ENCODE assay signal across 1 cellular context in the genomic region with DNA sequence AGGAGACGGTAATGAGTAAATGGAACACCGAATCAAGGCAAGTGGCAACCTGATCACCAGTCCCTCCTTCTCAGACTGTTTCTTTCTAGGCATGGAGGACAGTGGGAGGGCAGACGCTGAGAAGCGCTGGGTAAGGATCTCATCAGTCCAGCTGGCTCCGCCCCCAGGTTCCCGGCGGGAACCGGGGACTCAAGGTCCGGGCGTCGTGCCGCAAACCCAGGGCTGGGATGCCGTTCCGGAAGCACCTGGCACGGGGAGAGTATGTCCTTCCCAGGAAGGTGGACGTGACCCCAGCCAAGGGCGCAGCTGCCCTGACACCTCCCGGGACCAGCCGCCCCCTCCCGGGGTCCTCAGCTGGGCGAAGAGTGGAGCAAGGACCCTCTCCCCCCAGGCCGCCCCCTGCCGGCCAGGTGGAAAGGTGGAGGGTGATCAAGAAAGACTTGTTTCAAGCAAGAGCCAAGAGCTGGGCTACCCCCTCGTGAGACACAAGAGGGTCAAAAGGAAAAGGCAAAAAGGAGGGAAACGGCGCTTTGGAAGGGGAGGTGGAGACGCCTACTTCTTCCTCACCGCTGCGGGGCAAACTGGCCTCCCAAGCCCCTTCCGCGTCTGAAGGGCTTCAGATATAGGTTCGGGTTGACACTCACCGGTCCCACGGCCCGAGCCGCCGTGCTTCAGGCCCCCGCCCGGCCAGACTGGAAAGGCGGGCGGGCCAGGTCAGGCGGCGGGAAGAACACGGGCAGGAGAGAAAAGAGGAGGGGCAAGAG.
A peak's percentile ranks its signal among the peaks of the same experiment; 100 is the strongest.
TF ChIP-seq lines count a peak whose summit lies in the region.

TSS of gene MYO19 (minus strand) at position 752 of the 764 bp plus-strand sequence. CDS start 2,330 bp downstream, outside the sequence.

TF ChIP-seq in HepG2, 621 proteins besides CTCF, POLR2A, EP300 and RAD21 (continued from another document and continues in another):
- TF ChIP-seq KDM2A (CRISPR knock-in tag; IDR thresholded peaks at IDR 0.05; ENCODE audit: borderline replicate concordance, low read depth) = peak; percentile 14; the same call in 1 of the 2 replicates
- TF ChIP-seq ZNF318 (CRISPR knock-in tag; IDR thresholded peaks at IDR 0.05) = no peak
- no peak for TF ChIP-seq YEATS4 (CRISPR knock-in tag; IDR thresholded peaks at IDR 0.05; ENCODE audit: borderline replicate concordance)
- TF ChIP-seq PAXIP1 (CRISPR knock-in tag; conservative IDR thresholded peaks at IDR 0.05) = no peak
- TF ChIP-seq PPARG (CRISPR knock-in tag; conservative IDR thresholded peaks at IDR 0.05) = 0 out of 2 replicates have a peak, but pooled peaks have one; percentile 15
- TF ChIP-seq CBX2 (IDR thresholded peaks at IDR 0.05; ENCODE audit: low read depth, low read length) = no peak
- no peak for TF ChIP-seq CBX2 (CRISPR knock-in tag; IDR thresholded peaks at IDR 0.05; ENCODE audit: low read depth)
- TF ChIP-seq NFYB (CRISPR knock-in tag; IDR thresholded peaks at IDR 0.05) = no peak
- TF ChIP-seq EED (CRISPR knock-in tag; IDR thresholded peaks at IDR 0.05) = no peak
- TF ChIP-seq TEF (CRISPR knock-in tag; IDR thresholded peaks at IDR 0.05) = no peak
- TF ChIP-seq RARA (CRISPR knock-in tag; IDR thresholded peaks at IDR 0.05) = peak; percentile 14; the same call in 1 of the 2 replicates
- no peak for TF ChIP-seq ZBTB38 (CRISPR knock-in tag; IDR thresholded peaks at IDR 0.05)
- TF ChIP-seq ZBTB34 (CRISPR knock-in tag; IDR thresholded peaks at IDR 0.05) = no peak
- no peak for TF ChIP-seq ZNF383 (CRISPR knock-in tag; IDR thresholded peaks at IDR 0.05; ENCODE audit: borderline replicate concordance)
- TF ChIP-seq, protein P1, sequence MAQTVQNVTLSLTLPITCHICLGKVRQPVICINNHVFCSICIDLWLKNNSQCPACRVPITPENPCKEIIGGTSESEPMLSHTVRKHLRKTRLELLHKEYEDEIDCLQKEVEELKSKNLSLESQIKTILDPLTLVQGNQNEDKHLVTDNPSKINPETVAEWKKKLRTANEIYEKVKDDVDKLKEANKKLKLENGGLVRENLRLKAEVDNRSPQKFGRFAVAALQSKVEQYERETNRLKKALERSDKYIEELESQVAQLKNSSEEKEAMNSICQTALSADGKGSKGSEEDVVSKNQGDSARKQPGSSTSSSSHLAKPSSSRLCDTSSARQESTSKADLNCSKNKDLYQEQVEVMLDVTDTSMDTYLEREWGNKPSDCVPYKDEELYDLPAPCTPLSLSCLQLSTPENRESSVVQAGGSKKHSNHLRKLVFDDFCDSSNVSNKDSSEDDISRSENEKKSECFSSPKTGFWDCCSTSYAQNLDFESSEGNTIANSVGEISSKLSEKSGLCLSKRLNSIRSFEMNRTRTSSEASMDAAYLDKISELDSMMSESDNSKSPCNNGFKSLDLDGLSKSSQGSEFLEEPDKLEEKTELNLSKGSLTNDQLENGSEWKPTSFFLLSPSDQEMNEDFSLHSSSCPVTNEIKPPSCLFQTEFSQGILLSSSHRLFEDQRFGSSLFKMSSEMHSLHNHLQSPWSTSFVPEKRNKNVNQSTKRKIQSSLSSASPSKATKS (CRISPR knock-in tag; IDR thresholded peaks at IDR 0.05) = 0 out of 2 replicates have a peak, but pooled peaks have one; percentile 28
- TF ChIP-seq ARNT2 (CRISPR knock-in tag; IDR thresholded peaks at IDR 0.05; ENCODE audit: low read depth) = no peak
- no peak for TF ChIP-seq SMARCE1 (IDR thresholded peaks at IDR 0.05; ENCODE audit: borderline replicate concordance)
- no peak for TF ChIP-seq ZNF333 (CRISPR knock-in tag; IDR thresholded peaks at IDR 0.05; ENCODE audit: borderline replicate concordance)
- TF ChIP-seq ZNF660 (CRISPR knock-in tag; IDR thresholded peaks at IDR 0.05; ENCODE audit: borderline replicate concordance, low read depth) = no peak
- peak; percentile 65; the same call in 1 of the 2 replicates for TF ChIP-seq GABPB1 (CRISPR knock-in tag; IDR thresholded peaks at IDR 0.05)
- no peak for TF ChIP-seq CHD4 (IDR thresholded peaks at IDR 0.05; ENCODE audit: borderline replicate concordance, low read length)
- no peak for TF ChIP-seq ZNF30 (CRISPR knock-in tag; IDR thresholded peaks at IDR 0.05)
- TF ChIP-seq MEIS2 (CRISPR knock-in tag; IDR thresholded peaks at IDR 0.05) = no peak
- no peak for TF ChIP-seq ZNF367 (CRISPR knock-in tag; IDR thresholded peaks at IDR 0.05; ENCODE audit: borderline replicate concordance)
- no peak for TF ChIP-seq CENPT (CRISPR knock-in tag; IDR thresholded peaks at IDR 0.05; ENCODE audit: low read depth)
- TF ChIP-seq SNRNP70 (IDR thresholded peaks at IDR 0.05; ENCODE audit: low read depth, low read length) = no peak
- no peak for TF ChIP-seq ZNF33A (CRISPR knock-in tag; IDR thresholded peaks at IDR 0.05; ENCODE audit: borderline replicate concordance)
- TF ChIP-seq ATF5 (CRISPR knock-in tag; IDR thresholded peaks at IDR 0.05; ENCODE audit: low read depth) = no peak; the same call in 1 of the 2 replicates
- peak; percentile 9; the same call in 1 of the 2 replicates for TF ChIP-seq KDM5B (CRISPR knock-in tag; IDR thresholded peaks at IDR 0.05; ENCODE audit: borderline replicate concordance)
- TF ChIP-seq, protein P2, sequence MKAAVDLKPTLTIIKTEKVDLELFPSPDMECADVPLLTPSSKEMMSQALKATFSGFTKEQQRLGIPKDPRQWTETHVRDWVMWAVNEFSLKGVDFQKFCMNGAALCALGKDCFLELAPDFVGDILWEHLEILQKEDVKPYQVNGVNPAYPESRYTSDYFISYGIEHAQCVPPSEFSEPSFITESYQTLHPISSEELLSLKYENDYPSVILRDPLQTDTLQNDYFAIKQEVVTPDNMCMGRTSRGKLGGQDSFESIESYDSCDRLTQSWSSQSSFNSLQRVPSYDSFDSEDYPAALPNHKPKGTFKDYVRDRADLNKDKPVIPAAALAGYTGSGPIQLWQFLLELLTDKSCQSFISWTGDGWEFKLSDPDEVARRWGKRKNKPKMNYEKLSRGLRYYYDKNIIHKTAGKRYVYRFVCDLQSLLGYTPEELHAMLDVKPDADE (CRISPR knock-in tag; IDR thresholded peaks at IDR 0.05) = no peak
- TF ChIP-seq, protein P3, sequence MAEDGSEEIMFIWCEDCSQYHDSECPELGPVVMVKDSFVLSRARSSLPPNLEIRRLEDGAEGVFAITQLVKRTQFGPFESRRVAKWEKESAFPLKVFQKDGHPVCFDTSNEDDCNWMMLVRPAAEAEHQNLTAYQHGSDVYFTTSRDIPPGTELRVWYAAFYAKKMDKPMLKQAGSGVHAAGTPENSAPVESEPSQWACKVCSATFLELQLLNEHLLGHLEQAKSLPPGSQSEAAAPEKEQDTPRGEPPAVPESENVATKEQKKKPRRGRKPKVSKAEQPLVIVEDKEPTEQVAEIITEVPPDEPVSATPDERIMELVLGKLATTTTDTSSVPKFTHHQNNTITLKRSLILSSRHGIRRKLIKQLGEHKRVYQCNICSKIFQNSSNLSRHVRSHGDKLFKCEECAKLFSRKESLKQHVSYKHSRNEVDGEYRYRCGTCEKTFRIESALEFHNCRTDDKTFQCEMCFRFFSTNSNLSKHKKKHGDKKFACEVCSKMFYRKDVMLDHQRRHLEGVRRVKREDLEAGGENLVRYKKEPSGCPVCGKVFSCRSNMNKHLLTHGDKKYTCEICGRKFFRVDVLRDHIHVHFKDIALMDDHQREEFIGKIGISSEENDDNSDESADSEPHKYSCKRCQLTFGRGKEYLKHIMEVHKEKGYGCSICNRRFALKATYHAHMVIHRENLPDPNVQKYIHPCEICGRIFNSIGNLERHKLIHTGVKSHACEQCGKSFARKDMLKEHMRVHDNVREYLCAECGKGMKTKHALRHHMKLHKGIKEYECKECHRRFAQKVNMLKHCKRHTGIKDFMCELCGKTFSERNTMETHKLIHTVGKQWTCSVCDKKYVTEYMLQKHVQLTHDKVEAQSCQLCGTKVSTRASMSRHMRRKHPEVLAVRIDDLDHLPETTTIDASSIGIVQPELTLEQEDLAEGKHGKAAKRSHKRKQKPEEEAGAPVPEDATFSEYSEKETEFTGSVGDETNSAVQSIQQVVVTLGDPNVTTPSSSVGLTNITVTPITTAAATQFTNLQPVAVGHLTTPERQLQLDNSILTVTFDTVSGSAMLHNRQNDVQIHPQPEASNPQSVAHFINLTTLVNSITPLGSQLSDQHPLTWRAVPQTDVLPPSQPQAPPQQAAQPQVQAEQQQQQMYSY (CRISPR knock-in tag; IDR thresholded peaks at IDR 0.05) = no peak
